21 cellular contexts compared by ENCODE assay signal in the genomic region with DNA sequence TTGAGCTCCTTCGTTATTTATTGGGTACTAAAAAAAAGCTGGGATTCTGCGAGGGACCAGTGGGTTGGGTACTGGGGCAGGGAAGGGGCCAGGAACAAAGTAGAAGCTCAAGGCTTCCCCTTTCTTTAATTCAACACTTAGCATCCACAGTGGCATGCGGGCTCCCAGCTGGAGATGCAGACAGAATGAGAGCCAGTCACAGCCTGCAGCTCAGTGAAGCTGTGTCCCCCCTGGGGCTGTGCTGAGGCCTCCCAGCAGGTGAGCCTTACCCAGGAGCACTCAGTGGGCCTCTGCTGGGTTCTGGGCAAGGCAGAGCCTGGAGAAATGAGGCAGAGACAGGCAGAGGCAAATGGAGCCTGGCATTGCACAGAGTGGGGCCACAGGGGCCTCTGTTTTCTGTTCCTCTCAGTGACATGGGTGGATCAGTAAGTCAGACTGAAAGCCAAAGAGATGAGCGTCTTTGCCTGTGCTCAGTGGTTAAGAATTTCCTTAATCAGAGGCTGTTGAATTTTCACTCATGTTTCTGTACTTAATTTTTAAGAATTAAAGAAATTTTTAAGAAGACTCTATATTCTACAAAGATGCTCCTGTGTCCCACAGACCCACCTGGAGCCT.
DNase-seq lines count a peak whose midpoint lies in the region; TF ChIP-seq lines count a peak whose summit lies in the region.
"Had no signal": no experiment of that assay in that cellular context is flagged by ENCODE, and none has a peak within 500 bp of the region (broad histone marks: within the 10 kb centered on the region; RNA-seq: fewer than 3 reads in every experiment).

No MANE protein-coding gene starts in this region.

- peaks cover 22% of the 10 kb centered on the region for H3K36me3 Mint-ChIP-seq in activated CD4-positive, alpha-beta T cell treated with anti-CD3 and anti-CD28 coated beads, Interleukin-2, amount 10 ng/mL, durations not matched to agents 24 days and 14 days (ENCODE audit: low read depth)
- H3K36me3 Mint-ChIP-seq: memory B cell, neural progenitor cell had no signal

- WGBS in suprapubic skin: 87% methylated on average over 4 of the region's 4 CpGs

- H3K4me3 Mint-ChIP-seq in activated CD4-positive, alpha-beta T cell treated with anti-CD3 and anti-CD28 coated beads, Interleukin-2, amount 10 ng/mL, durations not matched to agents 24 days and 14 days: no peak overlapping the region
- H3K4me3 Mint-ChIP-seq: CD8-positive, alpha-beta memory T cell; memory B cell; neural progenitor cell had no signal

- peaks cover 43% of the 10 kb centered on the region for H3K4me1 Mint-ChIP-seq in activated CD4-positive, alpha-beta T cell treated with anti-CD3 and anti-CD28 coated beads, Interleukin-2, amount 10 ng/mL, durations not matched to agents 24 days and 14 days

- intact Hi-C loops in activated CD4-positive, alpha-beta T cell treated with anti-CD3 and anti-CD28 coated beads, Interleukin-2, amount 10 ng/mL, durations not matched to agents 24 days and 14 days (cut with micrococcal nuclease): no loop called here

- no peak for TF ChIP-seq EP300 in suprapubic skin (IDR thresholded peaks at IDR 0.05)

- DNase-seq in activated CD4-positive, alpha-beta T cell treated with anti-CD3 and anti-CD28 coated beads, Interleukin-2, amount 10 ng/mL, durations not matched to agents 24 days and 14 days: no peak
- no peak for DNase-seq in activated CD4-positive, alpha-beta T cell treated with anti-CD3 and anti-CD28 coated beads for 4 hours
- DNase-seq in SJCRH30 (no peak), iPS-NIHi11 (ENCODE audit: low spot score) (peak; percentile 28), suprapubic skin (ENCODE audit: low spot score in 2 of 2) (no peak), C1 segment of cervical spinal cord (lab: John Stamatoyannopoulos, UW) (no peak), SK-N-DZ (ENCODE audit: low spot score) (no peak), D341Med (ENCODE audit: low spot score) (no peak)
- DNase-seq: CD8-positive, alpha-beta memory T cell; glutamatergic neuron; islet precursor cell; NCI-H187; NCI-H510A treated with DMSO at 0.1 percent for 48 hours; OCI-M1; right cardiac atrium; stimulated activated CD4-positive, alpha-beta T cell treated with anti-CD3 and anti-CD28 coated beads, Interleukin-2, amount 100 ng/mL, for 48 hours; stimulated activated CD8-positive, alpha-beta memory T cell treated with anti-CD3 and anti-CD28 coated beads, Interleukin-4, amount 100 ng/mL, for 48 hours had no signal

- no peaks in the 10 kb centered on the region for H3K27me3 Mint-ChIP-seq in activated CD4-positive, alpha-beta T cell treated with anti-CD3 and anti-CD28 coated beads, Interleukin-2, amount 10 ng/mL, durations not matched to agents 24 days and 14 days
- H3K27me3 Mint-ChIP-seq: CD8-positive, alpha-beta memory T cell had no signal

- H3K4me3 ChIP-seq in SJCRH30: no peak overlapping the region
- no peak overlapping the region for H3K4me3 ChIP-seq in suprapubic skin
- H3K4me3 ChIP-seq: neural progenitor cell, SJSA1, tibial nerve had no signal

- H3K9me3 ChIP-seq in SJCRH30 (replicated peaks) (no peaks in the 10 kb centered on the region), suprapubic skin (no peaks in the 10 kb centered on the region)
- H3K9me3 ChIP-seq: SJSA1, tibial nerve had no signal

- H3K27me3 ChIP-seq in SJCRH30 (no peaks in the 10 kb centered on the region), suprapubic skin (peaks cover 3% of the 10 kb centered on the region)
- H3K27me3 ChIP-seq: neural progenitor cell, SJSA1, tibial nerve had no signal

- H3K9me3 Mint-ChIP-seq in activated CD4-positive, alpha-beta T cell treated with anti-CD3 and anti-CD28 coated beads, Interleukin-2, amount 10 ng/mL, durations not matched to agents 24 days and 14 days: peaks cover 35% of the 10 kb centered on the region
- H3K9me3 Mint-ChIP-seq: CD8-positive, alpha-beta memory T cell; memory B cell had no signal

- H3K36me3 ChIP-seq in SJCRH30: no peaks in the 10 kb centered on the region
- no peaks in the 10 kb centered on the region for H3K36me3 ChIP-seq in suprapubic skin
- H3K36me3 ChIP-seq: neural progenitor cell, SJSA1, tibial nerve had no signal

- peak overlapping the region; percentile 82 for H3K27ac Mint-ChIP-seq in activated CD4-positive, alpha-beta T cell treated with anti-CD3 and anti-CD28 coated beads, Interleukin-2, amount 10 ng/mL, durations not matched to agents 24 days and 14 days
- H3K27ac Mint-ChIP-seq: memory B cell, neural progenitor cell had no signal

- H3K4me1 ChIP-seq in SJCRH30 (peaks cover 32% of the 10 kb centered on the region), suprapubic skin (peaks cover 24% of the 10 kb centered on the region)
- H3K4me1 ChIP-seq: SJSA1 had no signal

- no peak for TF ChIP-seq CTCF in suprapubic skin (IDR thresholded peaks at IDR 0.05)

- no peak for TF ChIP-seq POLR2A in suprapubic skin (IDR thresholded peaks at IDR 0.05)

- peak overlapping the region; percentile 62 for H3K27ac ChIP-seq in SJCRH30
- H3K27ac ChIP-seq in suprapubic skin: peak overlapping the region; percentile 62
- H3K27ac ChIP-seq: neural progenitor cell, SJSA1 had no signal
